20 cellular contexts compared by ENCODE assay signal in genomic region chr15:34716111-34716510, GRCh38. TPM values are rescaled to one million over a fixed set of nuclear protein-coding genes. Genes with fewer than 3 reads are reported as not detected.
"Had no signal": no experiment of that assay in that cellular context is flagged by ENCODE, and none has a peak within 500 bp of the region (broad histone marks: within the 10 kb centered on the region; RNA-seq: fewer than 3 reads in every experiment).

No MANE protein-coding gene starts in this region.

- H3K4me1 ChIP-seq: adrenal gland, esophagus squamous epithelium, pancreas, upper lobe of right lung had no signal

- DNase-seq: activated CD4-positive, alpha-beta memory T cell treated with anti-CD3 and anti-CD28 coated beads for 36 hours; activated CD4-positive, alpha-beta T cell treated with anti-CD3 and anti-CD28 coated beads for 36 hours; activated T-cell treated with anti-CD3 and anti-CD28 coated beads, Interleukin-2, amount 50 U/mL, for 24 hours; esophagus squamous epithelium; glutamatergic neuron; kidney glomerular epithelial cell; midbrain; naive B cell; small intestine; T-helper 2 cell; upper lobe of right lung had no signal

- H3K4me3 Mint-ChIP-seq: activated CD4-positive, alpha-beta memory T cell treated with anti-CD3 and anti-CD28 coated beads for 36 hours; activated CD4-positive, alpha-beta T cell treated with anti-CD3 and anti-CD28 coated beads for 36 hours; activated naive CD4-positive, alpha-beta T cell treated with anti-CD3 and anti-CD28 coated beads, Interleukin-2, amount 50 U/mL, for 24 hours; activated T-cell treated with anti-CD3 and anti-CD28 coated beads, Interleukin-2, amount 50 U/mL, for 24 hours; central memory CD8-positive, alpha-beta T cell; naive B cell; neural progenitor cell; stimulated activated naive CD8-positive, alpha-beta T cell treated with anti-CD3 and anti-CD28 coated beads, Interleukin-15, Interleukin-2, amounts not matched to agents 100 ng/mL and 50 ng/mL, for 24 hours had no signal

- H3K27me3 ChIP-seq: adrenal gland, neural progenitor cell, pancreas had no signal

- H3K27ac ChIP-seq: adrenal gland, coronary artery, esophagus squamous epithelium, neural progenitor cell, pancreas, upper lobe of right lung had no signal

- ATAC-seq: activated CD4-positive, alpha-beta T cell treated with anti-CD3 and anti-CD28 coated beads for 36 hours; upper lobe of right lung had no signal

- H3K36me3 ChIP-seq: adrenal gland, esophagus squamous epithelium, neural progenitor cell, pancreas, upper lobe of right lung had no signal

- FAIRE-seq: pancreas, small intestine had no signal

- H3K27ac Mint-ChIP-seq: activated CD4-positive, alpha-beta memory T cell treated with anti-CD3 and anti-CD28 coated beads for 36 hours; activated CD4-positive, alpha-beta T cell treated with anti-CD3 and anti-CD28 coated beads for 36 hours; activated naive CD4-positive, alpha-beta T cell treated with anti-CD3 and anti-CD28 coated beads, Interleukin-2, amount 50 U/mL, for 24 hours; activated T-cell treated with anti-CD3 and anti-CD28 coated beads, Interleukin-2, amount 50 U/mL, for 24 hours; naive B cell; neural progenitor cell; stimulated activated naive CD8-positive, alpha-beta T cell treated with anti-CD3 and anti-CD28 coated beads, Interleukin-15, Interleukin-2, amounts not matched to agents 100 ng/mL and 50 ng/mL, for 24 hours had no signal

- H3K4me3 ChIP-seq: adrenal gland, coronary artery, esophagus squamous epithelium, neural progenitor cell, pancreas, upper lobe of right lung had no signal

- H3K36me3 Mint-ChIP-seq: activated CD4-positive, alpha-beta memory T cell treated with anti-CD3 and anti-CD28 coated beads for 36 hours; activated naive CD4-positive, alpha-beta T cell treated with anti-CD3 and anti-CD28 coated beads, Interleukin-2, amount 50 U/mL, for 24 hours; naive B cell; neural progenitor cell had no signal

- H3K9me3 Mint-ChIP-seq: activated CD4-positive, alpha-beta memory T cell treated with anti-CD3 and anti-CD28 coated beads for 36 hours; activated naive CD4-positive, alpha-beta T cell treated with anti-CD3 and anti-CD28 coated beads, Interleukin-2, amount 50 U/mL, for 24 hours; activated T-cell treated with anti-CD3 and anti-CD28 coated beads, Interleukin-2, amount 50 U/mL, for 24 hours; central memory CD8-positive, alpha-beta T cell; naive B cell; neural progenitor cell; stimulated activated naive CD8-positive, alpha-beta T cell treated with anti-CD3 and anti-CD28 coated beads, Interleukin-15, Interleukin-2, amounts not matched to agents 100 ng/mL and 50 ng/mL, for 24 hours had no signal

- H3K4me1 Mint-ChIP-seq: activated CD4-positive, alpha-beta T cell treated with anti-CD3 and anti-CD28 coated beads for 36 hours; activated naive CD4-positive, alpha-beta T cell treated with anti-CD3 and anti-CD28 coated beads, Interleukin-2, amount 50 U/mL, for 24 hours; central memory CD8-positive, alpha-beta T cell; naive B cell had no signal

- H3K9me3 ChIP-seq: adrenal gland, esophagus squamous epithelium, pancreas, upper lobe of right lung had no signal

RNA-seq across cellular contexts. Expression of gene GJD2, which starts 38.7 kb away (rescaled TPM):
- total RNA-seq: activated CD4-positive, alpha-beta memory T cell treated with anti-CD3 and anti-CD28 coated beads for 36 hours; activated CD4-positive, alpha-beta T cell treated with anti-CD3 and anti-CD28 coated beads for 36 hours; esophagus squamous epithelium; fibroblast of villous mesenchyme; lung microvascular endothelial cell; upper lobe of right lung had no signal
